ENCODE assay signal across 8 cellular contexts in the genomic region with DNA sequence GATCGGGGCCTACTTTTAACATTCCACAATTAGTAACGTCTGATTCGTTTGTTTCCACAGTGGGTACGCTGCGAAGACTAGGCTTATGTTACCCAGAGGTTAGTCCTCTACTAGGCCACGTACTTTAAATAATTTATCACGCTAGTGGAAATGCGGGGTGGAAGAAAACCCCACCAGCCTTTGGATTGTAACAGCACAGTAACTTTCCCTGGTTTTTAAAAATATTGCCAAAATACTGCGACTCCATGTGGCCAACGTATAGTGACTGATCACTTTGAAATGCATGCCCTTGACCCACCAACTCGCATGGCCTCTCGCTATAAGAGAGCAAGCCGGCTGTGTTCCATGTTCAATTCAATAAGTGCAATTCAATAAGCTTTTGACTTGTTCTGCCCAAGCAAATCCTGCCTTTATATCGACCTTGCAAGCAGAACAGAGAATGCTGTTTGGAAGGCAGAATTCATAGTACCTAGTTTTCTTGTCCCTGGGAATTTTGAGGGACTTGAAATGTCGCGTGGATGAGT.
DNase-seq lines count a peak whose midpoint lies in the region; ATAC-seq and TF ChIP-seq lines count a peak whose summit lies in the region.

No MANE protein-coding gene starts in this region.

- H3K4me2 ChIP-seq in MM.1S (ENCODE audit: low read depth, low read length) = peak overlapping the region; percentile 73

- no peaks in the 10 kb centered on the region for H3K9me2 ChIP-seq in MM.1S (replicated peaks; ENCODE audit: insufficient read depth, low read length)

- H3K36me3 Mint-ChIP-seq in central memory CD8-positive, alpha-beta T cell (ENCODE audit: insufficient read depth) = peaks cover 26% of the 10 kb centered on the region

- H3K4me1 ChIP-seq in MM.1S (ENCODE audit: low read length) = 0 out of 2 replicates have a peak, but pooled peaks cover 5% of the 10 kb centered on the region
- peaks cover 26% of the 10 kb centered on the region for H3K4me1 ChIP-seq in muscle layer of colon (ENCODE audit: insufficient read depth, low read length)

- no peaks in the 10 kb centered on the region for H4K20me1 ChIP-seq in MM.1S (ENCODE audit: insufficient read depth, low read length)

- no peaks in the 10 kb centered on the region for H3K27me3 Mint-ChIP-seq in central memory CD8-positive, alpha-beta T cell

- H3K4me3 Mint-ChIP-seq in central memory CD8-positive, alpha-beta T cell = peak overlapping the region; percentile 98

- H3K9me3 ChIP-seq in MM.1S (replicated peaks; ENCODE audit: insufficient read depth, low read length) (no peaks in the 10 kb centered on the region), muscle layer of colon (ENCODE audit: low read length) (no peaks in the 10 kb centered on the region)

- peaks cover 15% of the 10 kb centered on the region for H3F3A ChIP-seq in MM.1S (ENCODE audit: insufficient read depth, low read length)

- H3K27ac ChIP-seq in MM.1S (ENCODE audit: low read length) (peak overlapping the region; percentile 100), muscle layer of colon (ENCODE audit: low read depth, low read length) (peak overlapping the region; percentile 96)

- ATAC-seq in central memory CD8-positive, alpha-beta T cell (replicated peaks; ENCODE audit: extremely low read depth, poor library complexity, severe bottlenecking) = no peak
- no peak for ATAC-seq in GM21825 (IDR thresholded peaks at IDR 0.05; ENCODE audit: unreplicated experiment)

- peaks cover 23% of the 10 kb centered on the region for H3K79me2 ChIP-seq in MM.1S (ENCODE audit: low read length)

- H3K27ac Mint-ChIP-seq in central memory CD8-positive, alpha-beta T cell (ENCODE audit: low read depth) = peak overlapping the region; percentile 100

- peak; percentile 35 for DNase-seq in DMS79 (lab: John Stamatoyannopoulos, UW)
- no peak for DNase-seq in MM.1S
- no peak for DNase-seq in central memory CD8-positive, alpha-beta T cell (ENCODE audit: low spot score in 2 of 2)
- no peak for DNase-seq in NCI-H1694 (lab: John Stamatoyannopoulos, UW)
- no peak for DNase-seq in KG1 (lab: John Stamatoyannopoulos, UW)
- DNase-seq in activated CD4-positive, alpha-beta T cell treated with anti-CD3 and anti-CD28 coated beads for 4 hours = no peak

- no peaks in the 10 kb centered on the region for H3K27me3 ChIP-seq in MM.1S (replicated peaks; ENCODE audit: insufficient read depth, low read length)
- no peaks in the 10 kb centered on the region for H3K27me3 ChIP-seq in muscle layer of colon (ENCODE audit: control insufficient read depth in 1 of 2, insufficient read depth in 2 of 2, low read length in 2 of 2)

- peaks cover 19% of the 10 kb centered on the region for H3K4me1 Mint-ChIP-seq in central memory CD8-positive, alpha-beta T cell

- H3K9me3 Mint-ChIP-seq in central memory CD8-positive, alpha-beta T cell = no peaks in the 10 kb centered on the region

- peak overlapping the region; percentile 85 for H3K9ac ChIP-seq in MM.1S (ENCODE audit: low read length)
- H3K9ac ChIP-seq in muscle layer of colon (ENCODE audit: low read length) = peak overlapping the region; percentile 91

- H3K4me3 ChIP-seq in MM.1S (ENCODE audit: low read length) (peak overlapping the region; percentile 63), muscle layer of colon (ENCODE audit: low read depth in 1 of 2, low read length in 2 of 2) (peak overlapping the region; percentile 67 to 84)

- TF ChIP-seq CTCF in MM.1S (IDR thresholded peaks at IDR 0.05; ENCODE audit: low read length) = no peak

- H3K36me3 ChIP-seq in MM.1S (replicated peaks; ENCODE audit: insufficient read depth, low read length) (no peaks in the 10 kb centered on the region), muscle layer of colon (ENCODE audit: insufficient read depth, low read length) (no peaks in the 10 kb centered on the region)

- H2AFZ ChIP-seq in MM.1S (ENCODE audit: low read length) = peak overlapping the region; percentile 70
